ENCODE assay signal across 8 cellular contexts in genomic region chr5:88666761-88667186, GRCh38.
DNase-seq lines count a peak whose midpoint lies in the region; ATAC-seq and TF ChIP-seq lines count a peak whose summit lies in the region.

No MANE protein-coding gene starts in this region.

- no CpG with 5 or more reads among the region's 16 CpGs for WGBS in mesendoderm (ENCODE audit: extremely low coverage, insufficient coverage, low lambda C conversion rate)

- H3K9me3 ChIP-seq in ascending aorta, result no peaks in the 10 kb centered on the region

- H3K79me1 ChIP-seq in mesendoderm (ENCODE audit: low read length), result no peaks in the 10 kb centered on the region

- peak overlapping the region; percentile 37 for H3K4me3 ChIP-seq in HL-60 (replicated peaks; ENCODE audit: insufficient read depth, low read length)
- peak overlapping the region; percentile 4 to 32 for H3K4me3 ChIP-seq in ascending aorta
- H3K4me3 ChIP-seq in mesendoderm (ENCODE audit: low read length), result no peak overlapping the region

- H4K8ac ChIP-seq in mesendoderm (ENCODE audit: low read depth, low read length), result no peak overlapping the region

- peaks cover 0 to 19% (median 12%) of the 10 kb centered on the region in 7 donors for H3K9me3 Mint-ChIP-seq in CD14-positive monocyte

- H3K4me1 Mint-ChIP-seq in CD14-positive monocyte, result peaks cover 27% of the 10 kb centered on the region

- H3K27ac ChIP-seq in HL-60 (replicated peaks) (no peak overlapping the region), ascending aorta (no peak overlapping the region), mesendoderm (ENCODE audit: low read depth, low read length) (no peak overlapping the region)

- no peak overlapping the region for H2AK5ac ChIP-seq in mesendoderm (ENCODE audit: low read length)

- no peaks in the 10 kb centered on the region for H3K4me1 ChIP-seq in ascending aorta
- no peaks in the 10 kb centered on the region for H3K4me1 ChIP-seq in mesendoderm (ENCODE audit: control insufficient read depth, low read depth, low read length)

- H2BK120ac ChIP-seq in mesendoderm (ENCODE audit: low read depth, low read length), result no peak overlapping the region

- peak overlapping the region; percentile 84 to 97 for H3K4me3 Mint-ChIP-seq in CD14-positive monocyte

- intact Hi-C loops in CD14-positive monocyte (cut with micrococcal nuclease) (no loop called here), ascending aorta (cut with DNase I) (no loop called here)

- no peak overlapping the region for H2BK15ac ChIP-seq in mesendoderm (replicated peaks; ENCODE audit: low read depth)

- no peak overlapping the region for H3K4me2 ChIP-seq in mesendoderm (ENCODE audit: low read length)

- no peak overlapping the region for H4K5ac ChIP-seq in mesendoderm (ENCODE audit: low read length)

- DNase-seq in CD14-positive monocyte (ENCODE audit: low spot score), result no peak
- DNase-seq in HL-60 (ENCODE audit: low read depth in 1 of 2, low spot score in 1 of 2), result no peak
- no peak for DNase-seq in ascending aorta (ENCODE audit: low spot score in 2 of 2)
- peak; percentile 61 for DNase-seq in mesendoderm
- DNase-seq in stimulated activated naive CD4-positive, alpha-beta T cell (lab: John Stamatoyannopoulos, UW), result no peak
- no peak for DNase-seq in pons (ENCODE audit: low spot score)
- DNase-seq in activated gamma-delta T cell treated with Interleukin-2 at 50 U/mL for 16 hours, result no peak

- peak overlapping the region in 1 of 7 donors; percentile 1 for H3K27ac Mint-ChIP-seq in CD14-positive monocyte

- peaks cover 6% of the 10 kb centered on the region for H3K27me3 ChIP-seq in HL-60 (ENCODE audit: insufficient read depth, poor library complexity, severe bottlenecking)
- H3K27me3 ChIP-seq in ascending aorta, result peaks cover 30% of the 10 kb centered on the region
- peaks cover 39% of the 10 kb centered on the region for H3K27me3 ChIP-seq in mesendoderm (ENCODE audit: insufficient read depth, low read length, poor library complexity)

- H3K9ac ChIP-seq in mesendoderm (ENCODE audit: low read length), result no peak overlapping the region

- peaks cover 90 to 93% (median 91%) of the 10 kb centered on the region in 3 donors for H3K27me3 Mint-ChIP-seq in CD14-positive monocyte (ENCODE audit: low read depth in 3 of 3)

- no peak overlapping the region for H3K4ac ChIP-seq in mesendoderm (ENCODE audit: low read depth, low read length)

- peaks cover 5 to 20% of the 10 kb centered on the region in 2 donors for H3K36me3 Mint-ChIP-seq in CD14-positive monocyte

- no peak overlapping the region for H3K56ac ChIP-seq in mesendoderm (ENCODE audit: low read length)

- H2BK5ac ChIP-seq in mesendoderm (ENCODE audit: low read length), result no peak overlapping the region

- no peaks in the 10 kb centered on the region for H3K79me2 ChIP-seq in mesendoderm (ENCODE audit: control insufficient read depth, insufficient read depth, low read length)

- ATAC-seq in GM19467 (IDR thresholded peaks at IDR 0.05; ENCODE audit: unreplicated experiment), result peak; percentile 42

- TF ChIP-seq CTCF in CD14-positive monocyte (IDR thresholded peaks at IDR 0.05), result no peak
- TF ChIP-seq CTCF in HL-60 (IDR thresholded peaks at IDR 0.05; ENCODE audit: insufficient read depth, low read length), result no peak
- no peak for TF ChIP-seq CTCF in ascending aorta (IDR thresholded peaks at IDR 0.05)

- no peak overlapping the region for H3K18ac ChIP-seq in mesendoderm (ENCODE audit: low read length)

- no peak overlapping the region for H3K23ac ChIP-seq in mesendoderm (ENCODE audit: low read length)

- H3K36me3 ChIP-seq in ascending aorta (no peaks in the 10 kb centered on the region), mesendoderm (ENCODE audit: control insufficient read depth, insufficient read depth, low read length) (no peaks in the 10 kb centered on the region)
